30 cellular contexts compared by ENCODE assay signal in genomic region chr11:68358416-68358815, GRCh38. TPM values are rescaled to one million over a fixed set of nuclear protein-coding genes. Genes with fewer than 3 reads are reported as not detected.
A peak's percentile ranks its signal among the peaks of the same experiment; 100 is the strongest.
DNase-seq lines count a peak whose midpoint lies in the region; ATAC-seq and TF ChIP-seq lines count a peak whose summit lies in the region.
"Had no signal": no experiment of that assay in that cellular context is flagged by ENCODE, and none has a peak within 500 bp of the region (broad histone marks: within the 10 kb centered on the region; RNA-seq: fewer than 3 reads in every experiment).

No MANE protein-coding gene starts in this region.

- H2AFZ ChIP-seq in mesenchymal stem cell (ENCODE audit: low read depth, low read length) = no peak overlapping the region
- H2AFZ ChIP-seq: hepatocyte, PC-9 had no signal

- H3K9ac ChIP-seq in mesenchymal stem cell (ENCODE audit: low read length) = no peak overlapping the region

- peaks cover 17% of the 10 kb centered on the region for H3K79me1 ChIP-seq in mesenchymal stem cell (replicated peaks; ENCODE audit: low read length, poor library complexity, severe bottlenecking)

- H2BK12ac ChIP-seq in mesenchymal stem cell (ENCODE audit: low read length in 2 of 2) = no peak overlapping the region

- H3K18ac ChIP-seq in mesenchymal stem cell (ENCODE audit: low read depth in 1 of 2, low read length in 2 of 2) = no peak overlapping the region

- H4K8ac ChIP-seq in mesenchymal stem cell (ENCODE audit: low read length) = no peak overlapping the region

- no peak for ATAC-seq in HG03039 (IDR thresholded peaks at IDR 0.05; ENCODE audit: unreplicated experiment)
- ATAC-seq in T-helper 17 cell = no peak
- ATAC-seq: activated CD8-positive, alpha-beta T cell treated with anti-CD3 and anti-CD28 coated beads, Interleukin-2, amount 10 ng/mL, durations not matched to agents 7 days and 5 days; gastrocnemius medialis; Right ventricle myocardium inferior; upper lobe of right lung had no signal

- H3K36me3 ChIP-seq in mesenchymal stem cell (ENCODE audit: control insufficient read depth in 1 of 2, insufficient read depth in 2 of 2, low read depth in 1 of 2, low read length in 2 of 2) = peaks cover 13 to 28% of the 10 kb centered on the region in 2 experiments

- no peak for TF ChIP-seq POLR2A in lower leg skin (IDR thresholded peaks at IDR 0.05)

- H3K4me3 Mint-ChIP-seq in T-helper 17 cell = no peak overlapping the region
- H3K4me3 Mint-ChIP-seq: activated CD8-positive, alpha-beta T cell treated with anti-CD3 and anti-CD28 coated beads, Interleukin-2, amount 10 ng/mL, durations not matched to agents 7 days and 5 days; activated naive CD8-positive, alpha-beta T cell treated with anti-CD3 and anti-CD28 coated beads for 36 hours; dendritic cell treated with granulocyte-macrophage colony-stimulating factor and Interleukin-4, amounts not matched to agents 40 ng/mL and 50 ng/mL, for 4 days; nephron had no signal

- no peak overlapping the region for H3K14ac ChIP-seq in mesenchymal stem cell (ENCODE audit: low read length in 2 of 2)

- TF ChIP-seq CTCF in choroid plexus epithelial cell (conservative IDR thresholded peaks at IDR 0.05; ENCODE audit: low read depth, low read length) = no peak
- no peak for TF ChIP-seq CTCF in lower leg skin (IDR thresholded peaks at IDR 0.05)

- no peak overlapping the region for H2BK5ac ChIP-seq in mesenchymal stem cell (ENCODE audit: low read depth, low read length, poor library complexity, severe bottlenecking)

- no peak overlapping the region for H3K4me3 ChIP-seq in choroid plexus epithelial cell (ENCODE audit: low read depth, low read length)
- no peak overlapping the region for H3K4me3 ChIP-seq in mesenchymal stem cell (ENCODE audit: insufficient read depth in 1 of 2, low read depth in 1 of 2, low read length in 2 of 2)
- H3K4me3 ChIP-seq in lower leg skin (ENCODE audit: low read depth, poor library complexity, severe bottlenecking) = no peak overlapping the region
- H3K4me3 ChIP-seq: gastrocnemius medialis, hepatocyte, MG63, PC-9, upper lobe of right lung had no signal

- H4K91ac ChIP-seq in mesenchymal stem cell (ENCODE audit: low read length) = no peak overlapping the region

- WGBS in mesenchymal stem cell = 89% methylated on average over 3 of the region's 6 CpGs
- WGBS in lower leg skin, 2 donors = 89 to 97% methylated on average over 6 of the region's 6 CpGs

- H3K4ac ChIP-seq in mesenchymal stem cell (ENCODE audit: low read depth in 1 of 2, low read length in 2 of 2) = no peak overlapping the region

- H3K4me1 Mint-ChIP-seq in T-helper 17 cell = no peaks in the 10 kb centered on the region
- H3K4me1 Mint-ChIP-seq: activated naive CD8-positive, alpha-beta T cell treated with anti-CD3 and anti-CD28 coated beads for 36 hours had no signal

- H3K27ac ChIP-seq in mesenchymal stem cell (ENCODE audit: low read length, poor library complexity, severe bottlenecking) = peak overlapping the region; percentile 14
- H3K27ac ChIP-seq: gastrocnemius medialis, hepatocyte, HL-60, PC-9, upper lobe of right lung had no signal

- H3K23ac ChIP-seq in mesenchymal stem cell (ENCODE audit: low read length in 2 of 2) = no peak overlapping the region

- H3K4me2 ChIP-seq in mesenchymal stem cell (ENCODE audit: low read length, poor library complexity, severe bottlenecking) = no peak overlapping the region
- H3K4me2 ChIP-seq: hepatocyte, PC-9 had no signal

- no peak overlapping the region for H2BK15ac ChIP-seq in mesenchymal stem cell (ENCODE audit: low read depth, poor library complexity, severe bottlenecking)

- intact Hi-C loops in lower leg skin (cut with DNase I; ENCODE audit: low total_unique reads) = no loop called here

- H3K36me3 Mint-ChIP-seq in T-helper 17 cell (ENCODE audit: low read depth) = no peaks in the 10 kb centered on the region

- H2AK5ac ChIP-seq in mesenchymal stem cell (ENCODE audit: low read length, severe bottlenecking) = no peak overlapping the region

- H3K4me1 ChIP-seq in mesenchymal stem cell (ENCODE audit: control insufficient read depth, insufficient read depth, low read depth, low read length) = peaks cover 31% of the 10 kb centered on the region

- no peak overlapping the region for H2BK120ac ChIP-seq in mesenchymal stem cell (ENCODE audit: low read depth, low read length)

- DNase-seq in EH (ENCODE audit: low read depth) (peak; percentile 83), NCI-H69 (lab: John Stamatoyannopoulos, UW) (peak; percentile 18), choroid plexus epithelial cell (ENCODE audit: low read depth) (peak; percentile 69), mesenchymal stem cell (no peak), lower leg skin (ENCODE audit: low spot score in 2 of 2) (no peak), T-helper 17 cell (no peak)
- no peak for DNase-seq in activated naive CD4-positive, alpha-beta T cell treated with anti-CD3 and anti-CD28 coated beads, Interleukin-2, amount 50 U/mL, for 16 hours
- DNase-seq: activated CD4-positive, alpha-beta T cell treated with anti-CD3 and anti-CD28 coated beads for 4 hours; activated CD8-positive, alpha-beta T cell treated with anti-CD3 and anti-CD28 coated beads, Interleukin-2, amount 10 ng/mL, durations not matched to agents 7 days and 5 days; activated naive CD8-positive, alpha-beta T cell treated with anti-CD3 and anti-CD28 coated beads for 36 hours; aorta; C1 segment of cervical spinal cord; central memory CD4-positive, alpha-beta T cell; gastrocnemius medialis; GDM1; KG1; MG63; NCI-H1105 treated with DMSO at 0.1 percent for 48 hours; NCI-H187 treated with DMSO at 0.1 percent for 48 hours; NCI-H2171 treated with DMSO at 0.1 percent for 48 hours; NCI-H510A; PC-9; stimulated activated naive CD4-positive, alpha-beta T cell; upper lobe of right lung had no signal

- H3K27me3 ChIP-seq in mesenchymal stem cell (ENCODE audit: control insufficient read depth in 1 of 2, insufficient read depth in 1 of 2, low read length in 2 of 2) = no peaks in the 10 kb centered on the region
- H3K27me3 ChIP-seq: gastrocnemius medialis, hepatocyte, MG63, upper lobe of right lung had no signal

- H3K27me3 Mint-ChIP-seq in T-helper 17 cell = no peaks in the 10 kb centered on the region
- H3K27me3 Mint-ChIP-seq: activated naive CD8-positive, alpha-beta T cell treated with anti-CD3 and anti-CD28 coated beads for 36 hours had no signal

- H3K27ac Mint-ChIP-seq in T-helper 17 cell = no peak overlapping the region
- H3K27ac Mint-ChIP-seq: activated CD8-positive, alpha-beta T cell treated with anti-CD3 and anti-CD28 coated beads, Interleukin-2, amount 10 ng/mL, durations not matched to agents 7 days and 5 days; activated naive CD8-positive, alpha-beta T cell treated with anti-CD3 and anti-CD28 coated beads for 36 hours; dendritic cell treated with granulocyte-macrophage colony-stimulating factor and Interleukin-4, amounts not matched to agents 40 ng/mL and 50 ng/mL, for 4 days; nephron had no signal

- H3K9me3 ChIP-seq in mesenchymal stem cell (ENCODE audit: control insufficient read depth, low read length) = peaks cover 9% of the 10 kb centered on the region
- no peaks in the 10 kb centered on the region for H3K9me3 ChIP-seq in T-helper 17 cell (ENCODE audit: control insufficient read depth, low read length, poor library complexity, severe bottlenecking)
- H3K9me3 ChIP-seq: gastrocnemius medialis, MG63, upper lobe of right lung had no signal

RNA-seq across cellular contexts. Expression of gene LRP5, which starts 46.0 kb away (rescaled TPM):
- 46.4 TPM for polyA plus RNA-seq in mesenchymal stem cell (2013, experiment 1 of 2)
- polyA plus RNA-seq in mesenchymal stem cell (2013, experiment 2 of 2) = 41.4 TPM
- total RNA-seq in lower leg skin (10 to 100 TPM; 25.0 to 53.5 (median 29.3) TPM), T-helper 17 cell (1 to 10 TPM in 1 of 2 donors, under 1 TPM in 1; 0.73 to 3.0 TPM)

Comparison
In these comparisons a context has a peak if more than half of its experiments do, and no peak if none do; other contexts are left out.
1. DNase-seq: peak in EH (single experiment), NCI-H69 (single experiment) and choroid plexus epithelial cell (single experiment); none in mesenchymal stem cell (single experiment), lower leg skin (0 of 2), activated naive CD4-positive, alpha-beta T cell treated with anti-CD3 and anti-CD28 coated beads, Interleukin-2, amount 50 U/mL, for 16 hours (single experiment) and T-helper 17 cell (0 of 3).
2. RNA of gene LRP5, which starts 46.0 kb away (total RNA-seq): 25.0 to 53.5 TPM in lower leg skin; 0.73 to 3.0 TPM in T-helper 17 cell; every median in the first group is over 4 times any median in the second.